ENCODE assay signal across 21 cellular contexts in the genomic region with DNA sequence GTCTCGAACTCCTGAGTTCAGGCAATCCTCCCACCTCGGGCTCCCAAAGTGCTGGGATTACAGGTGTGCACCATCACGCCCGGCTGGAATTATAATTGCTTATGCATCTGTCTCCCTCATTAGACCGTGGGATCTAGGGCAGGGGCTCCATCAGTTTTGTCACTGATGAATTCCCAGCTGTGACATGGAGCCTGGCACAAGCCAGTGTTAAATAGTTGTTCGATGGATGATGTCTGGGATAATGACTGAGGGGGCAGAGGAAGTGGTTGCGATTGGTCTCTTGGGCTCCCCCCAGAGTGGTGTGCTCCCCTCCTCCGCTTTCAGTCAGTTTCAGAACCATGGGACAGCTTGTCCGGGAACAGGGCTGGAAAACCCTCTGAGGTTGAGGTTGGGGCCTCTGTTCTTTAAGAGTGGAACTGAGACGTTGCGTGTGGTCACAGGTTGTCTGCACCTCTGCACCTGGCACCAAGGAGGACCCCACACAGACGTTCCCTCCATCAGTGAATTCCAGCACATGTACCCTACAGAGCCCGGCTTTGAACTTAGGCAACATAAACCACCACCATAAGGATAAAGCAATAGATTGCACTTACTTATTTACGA. TPM values are rescaled to one million over a fixed set of nuclear protein-coding genes. Genes with fewer than 3 reads are reported as not detected.
"Had no signal": no experiment of that assay in that cellular context is flagged by ENCODE, and none has a peak within 500 bp of the region (broad histone marks: within the 10 kb centered on the region; RNA-seq: fewer than 3 reads in every experiment).

No MANE protein-coding gene starts in this region.

- H3K4me3 ChIP-seq: colonic mucosa, hepatocyte, ovary, tibial artery had no signal

- H3K4me3 Mint-ChIP-seq: endodermal cell; naive thymus-derived CD4-positive, alpha-beta T cell; nephron progenitor cell had no signal

- ATAC-seq: left colon; left ventricle myocardium superior; naive thymus-derived CD4-positive, alpha-beta T cell; right cardiac atrium; stimulated activated naive CD8-positive, alpha-beta T cell treated with anti-CD3 and anti-CD28 coated beads, Interleukin-15, Interleukin-2, amounts not matched to agents 100 U/mL and 50 U/mL, for 24 hours had no signal

- H3K27me3 Mint-ChIP-seq: naive thymus-derived CD4-positive, alpha-beta T cell had no signal

- H3K27me3 ChIP-seq: colonic mucosa, hepatocyte, ovary, tibial artery had no signal

- DNase-seq: cerebellar nuclear complex; colonic mucosa; effector CD4-positive, alpha-beta T cell; endodermal cell; erythroblast; foreskin melanocyte; left colon; left ventricle myocardium superior; mesendoderm; naive thymus-derived CD4-positive, alpha-beta T cell; nephron progenitor cell; ovary; right cardiac atrium; small intestine; stimulated activated CD4-positive, alpha-beta T cell treated with anti-CD3 and anti-CD28 coated beads, Interleukin-12 subunit alpha, Interleukin-12 subunit beta, amount 100 ng/mL, for 4 hours; stimulated activated naive CD8-positive, alpha-beta T cell treated with anti-CD3 and anti-CD28 coated beads, Interleukin-15, Interleukin-2, amounts not matched to agents 100 U/mL and 50 U/mL, for 24 hours; tibial artery had no signal

- H3K4me1 Mint-ChIP-seq: endodermal cell had no signal

- H3K27ac Mint-ChIP-seq: endodermal cell, nephron progenitor cell had no signal

- H3K9me3 Mint-ChIP-seq: endodermal cell had no signal

- H3K4me1 ChIP-seq: colonic mucosa, tibial artery had no signal

- H3K9me3 ChIP-seq: colonic mucosa, ovary, tibial artery had no signal

- H3K36me3 ChIP-seq: colonic mucosa, ovary, tibial artery had no signal

- H3K27ac ChIP-seq: colonic mucosa, hepatocyte, ovary, tibial artery had no signal

RNA-seq across cellular contexts. Expression of a gene that starts 30.8 kb away (rescaled TPM):
- total RNA-seq: endodermal cell, endothelial cell of umbilical vein, hepatocyte, kidney epithelial cell, temporal lobe had no signal
- polyA plus RNA-seq: endothelial cell of umbilical vein had no signal
